Comparison of ENCODE assay signal across 22 cellular contexts in genomic region chr10:130989670-130990247, GRCh38.
"Had no signal": no experiment of that assay in that cellular context is flagged by ENCODE, and none has a peak within 500 bp of the region (broad histone marks: within the 10 kb centered on the region; RNA-seq: fewer than 3 reads in every experiment).

No MANE protein-coding gene starts in this region.

- H3K4me3 Mint-ChIP-seq: activated CD4-positive, alpha-beta memory T cell treated with anti-CD3 and anti-CD28 coated beads for 36 hours; activated naive CD4-positive, alpha-beta T cell treated with anti-CD3 and anti-CD28 coated beads for 36 hours; activated naive CD8-positive, alpha-beta T cell; activated T-helper 17 cell treated with anti-CD3 and anti-CD28 coated beads, Interleukin-2, amount 50 U/mL, for 72 hours had no signal

- H3K27me3 Mint-ChIP-seq: activated CD4-positive, alpha-beta memory T cell treated with anti-CD3 and anti-CD28 coated beads for 36 hours; activated naive CD8-positive, alpha-beta T cell had no signal

- H3K36me3 Mint-ChIP-seq: activated CD4-positive, alpha-beta memory T cell treated with anti-CD3 and anti-CD28 coated beads for 36 hours; activated naive CD8-positive, alpha-beta T cell had no signal

- H3K27me3 ChIP-seq: brain microvascular endothelial cell, cardiac muscle cell, colonic mucosa, MG63 had no signal

- DNase-seq: activated CD4-positive, alpha-beta memory T cell treated with anti-CD3 and anti-CD28 coated beads for 36 hours; activated CD4-positive, alpha-beta T cell treated with anti-CD3 and anti-CD28 coated beads for 48 hours; activated gamma-delta T cell; activated naive CD4-positive, alpha-beta T cell treated with anti-CD3 and anti-CD28 coated beads for 36 hours; activated T-cell treated with anti-CD3 and anti-CD28 coated beads for 4 hours; activated T-cell treated with anti-CD3 and anti-CD28 coated beads, Interleukin-2, amount 50 U/mL, for 48 hours; brain microvascular endothelial cell; colonic mucosa; MG63; NCI-H1105; NCI-H1436; NCI-H1694 treated with DMSO at 0.1 percent for 48 hours; NCI-H2029 treated with DMSO at 0.1 percent for 48 hours; NCI-H345; NCI-H510A; NCI-H526 treated with DMSO at 0.1 percent for 48 hours; SIG-M5; T-helper 1 cell had no signal

- ATAC-seq: activated CD4-positive, CD25-positive, alpha-beta regulatory T cell treated with anti-CD3 and anti-CD28 coated beads, Interleukin-2, amount 50 U/mL, for 24 hours; activated T-helper 17 cell treated with anti-CD3 and anti-CD28 coated beads, Interleukin-2, amount 50 U/mL, for 72 hours had no signal

- H3K4me1 ChIP-seq: colonic mucosa had no signal

- H3K4me3 ChIP-seq: cardiac muscle cell, colonic mucosa, MG63 had no signal

- H3K9me3 ChIP-seq: colonic mucosa, MG63 had no signal

- H3K36me3 ChIP-seq: brain microvascular endothelial cell, cardiac muscle cell, colonic mucosa, MG63 had no signal

- H3K4me1 Mint-ChIP-seq: activated T-helper 17 cell treated with anti-CD3 and anti-CD28 coated beads, Interleukin-2, amount 50 U/mL, for 72 hours had no signal

- H3K27ac ChIP-seq: brain microvascular endothelial cell, cardiac muscle cell, colonic mucosa had no signal

- H3K9me3 Mint-ChIP-seq: activated CD4-positive, alpha-beta memory T cell treated with anti-CD3 and anti-CD28 coated beads for 36 hours; activated naive CD4-positive, alpha-beta T cell treated with anti-CD3 and anti-CD28 coated beads for 36 hours; activated T-helper 17 cell treated with anti-CD3 and anti-CD28 coated beads, Interleukin-2, amount 50 U/mL, for 72 hours had no signal

- H3K27ac Mint-ChIP-seq: activated CD4-positive, alpha-beta memory T cell treated with anti-CD3 and anti-CD28 coated beads for 36 hours; activated naive CD4-positive, alpha-beta T cell treated with anti-CD3 and anti-CD28 coated beads for 36 hours; activated naive CD8-positive, alpha-beta T cell; activated T-helper 17 cell treated with anti-CD3 and anti-CD28 coated beads, Interleukin-2, amount 50 U/mL, for 72 hours had no signal
